ENCODE assay signal across 14 cellular contexts in genomic region chr7:21971780-21972396, GRCh38. TPM values are rescaled to one million over a fixed set of nuclear protein-coding genes. Genes with fewer than 3 reads are reported as not detected.
DNase-seq lines count a peak whose midpoint lies in the region; ATAC-seq, FAIRE-seq and TF ChIP-seq lines count a peak whose summit lies in the region.
"Had no signal": no experiment of that assay in that cellular context is flagged by ENCODE, and none has a peak within 500 bp of the region (broad histone marks: within the 10 kb centered on the region; RNA-seq: fewer than 3 reads in every experiment).

No MANE protein-coding gene starts in this region.

- H3K36me3 ChIP-seq in Loucy (ENCODE audit: insufficient read depth, low read length): no peaks in the 10 kb centered on the region
- no peaks in the 10 kb centered on the region for H3K36me3 ChIP-seq in H1 (ENCODE audit: control insufficient read depth in 2 of 4, insufficient read depth in 4 of 4, low read length in 3 of 4)
- H3K36me3 ChIP-seq in neural progenitor cell: no peaks in the 10 kb centered on the region

- peak; percentile 37 for DNase-seq in H4 (ENCODE audit: low spot score)
- peak in 1 of 2 experiments; percentile 54 for DNase-seq in H1 (ENCODE audit: low read depth in 1 of 2, low spot score in 2 of 2)
- no peak for DNase-seq in neural progenitor cell (ENCODE audit: low spot score)
- no peak for DNase-seq in frontal cortex (ENCODE audit: low spot score in 2 of 2)
- DNase-seq in left cardiac atrium: no peak
- DNase-seq in amniotic stem cell (lab: John Stamatoyannopoulos, UW): no peak
- DNase-seq: CD8-positive, alpha-beta memory T cell; NCI-H1417; NCI-H2029 treated with DMSO at 0.1 percent for 48 hours; NCI-H510A; SIG-M5 had no signal

- CTCF ChIA-PET in H1 (lab: Charles Lee; ENCODE audit: partially characterized antibody): interaction anchor here (0.6 to 1.5 kb wide), 2 partner anchors 9 to 609 kb away, joined by 4 read pairs; no protein-coding TSS in a partner anchor

- no peak for TF ChIP-seq RAD21 in H1 (IDR thresholded peaks at IDR 0.05 in 1 of 2, conservative IDR thresholded peaks at IDR 0.05 in 1 of 2; ENCODE audit: low read depth in 2 of 2, low read length in 2 of 2)

- peak overlapping the region; percentile 73 for H4K5ac ChIP-seq in H1 (ENCODE audit: insufficient read length, low read depth, low read length)

- H3K4me1 ChIP-seq in Loucy (ENCODE audit: insufficient read depth, low read length, poor library complexity, severe bottlenecking) (peaks cover 41% of the 10 kb centered on the region), H1 (replicated peaks in 1 of 4; ENCODE audit: control insufficient read depth in 3 of 4, insufficient read depth in 4 of 4, low read length in 3 of 4) (peaks cover 0 to 7% (median 4%) of the 10 kb centered on the region in 4 experiments; a peak in 5 of 7 replicates), neural progenitor cell (no peaks in the 10 kb centered on the region)

- H3K79me1 ChIP-seq in H1 (ENCODE audit: low read depth, low read length): no peaks in the 10 kb centered on the region

- no peak overlapping the region for H3K27ac Mint-ChIP-seq in neural progenitor cell
- H3K27ac Mint-ChIP-seq: CD8-positive, alpha-beta memory T cell had no signal

- WGBS in H1 (ENCODE audit: extremely low coverage in 1 of 2, insufficient coverage in 1 of 2, insufficient read length in 1 of 2, insufficient replicate concordance in 2 of 2, low coverage in 1 of 2, low lambda C conversion rate in 2 of 2, missing lambda C conversion rate in 1 of 2), 2 experiments: 84% methylated on average over 6 of the region's 6 CpGs; no CpG with 5 or more reads in 1 of the 2 experiments

- no peak overlapping the region for H3K4ac ChIP-seq in H1 (replicated peaks; ENCODE audit: insufficient read length, low read depth, low read length)

- FAIRE-seq in H1 (lab: Jason Lieb, UNC): no peak
- FAIRE-seq in frontal cortex (lab: Jason Lieb, UNC): no peak
- FAIRE-seq: RCC 7860 had no signal

- H3K23me2 ChIP-seq in H1 (ENCODE audit: low read depth, low read length): no peaks in the 10 kb centered on the region

- H3K27me3 ChIP-seq in Loucy (ENCODE audit: insufficient read depth, low read length, poor library complexity, severe bottlenecking): no peaks in the 10 kb centered on the region
- H3K27me3 ChIP-seq in H1 (replicated peaks in 1 of 4; ENCODE audit: control insufficient read depth in 3 of 4, extremely low read depth in 1 of 4, insufficient read depth in 3 of 4, low read length in 3 of 4): no peaks in the 10 kb centered on the region
- H3K27me3 ChIP-seq in neural progenitor cell: no peaks in the 10 kb centered on the region

- H2BK120ac ChIP-seq in H1 (replicated peaks; ENCODE audit: low read depth, low read length): no peak overlapping the region

- no peak overlapping the region for H4K91ac ChIP-seq in H1 (replicated peaks; ENCODE audit: insufficient read length, low read length)

- H2BK5ac ChIP-seq in H1 (ENCODE audit: low read depth, low read length): peak overlapping the region; percentile 20; the same call in 1 of the 2 replicates

- H4K20me1 ChIP-seq in Loucy (ENCODE audit: insufficient read depth, low read length, poor library complexity, severe bottlenecking): no peaks in the 10 kb centered on the region
- no peaks in the 10 kb centered on the region for H4K20me1 ChIP-seq in H1 (replicated peaks in 1 of 2; ENCODE audit: control insufficient read depth in 1 of 2, insufficient read depth in 2 of 2, low read length in 2 of 2)
- H4K20me1 ChIP-seq in neural progenitor cell (ENCODE audit: low read depth): no peaks in the 10 kb centered on the region

- H3K79me2 ChIP-seq in Loucy (ENCODE audit: insufficient read depth, low read length) (no peaks in the 10 kb centered on the region), H1 (ENCODE audit: control insufficient read depth in 1 of 2, insufficient read depth in 2 of 2, low read length in 2 of 2) (no peaks in the 10 kb centered on the region), neural progenitor cell (ENCODE audit: low read depth) (no peaks in the 10 kb centered on the region)

- no peak for ATAC-seq in left cardiac atrium

- H3F3A ChIP-seq in Loucy (ENCODE audit: low read depth) (no peaks in the 10 kb centered on the region; the same call in 1 of the 2 replicates), neural progenitor cell (ENCODE audit: low read depth) (no peaks in the 10 kb centered on the region)

- H2AFZ ChIP-seq in Loucy (ENCODE audit: low read length) (peak overlapping the region; percentile 77), H1 (ENCODE audit: low read length) (peak overlapping the region; percentile 99; the same call in 1 of the 2 replicates), neural progenitor cell (replicated peaks) (peak overlapping the region; percentile 94)

- H3K36me3 Mint-ChIP-seq in neural progenitor cell: no peaks in the 10 kb centered on the region
- H3K36me3 Mint-ChIP-seq: CD8-positive, alpha-beta memory T cell had no signal

- no peaks in the 10 kb centered on the region for H3K9me2 ChIP-seq in Loucy (replicated peaks; ENCODE audit: low read depth, low read length)

- intact Hi-C loops in left cardiac atrium (cut with DNase I): no loop called here

- H3K4me3 ChIP-seq in Loucy (ENCODE audit: low read length, poor library complexity, severe bottlenecking) (peak overlapping the region; percentile 51), H1 (ENCODE audit: extremely low read depth in 1 of 4, insufficient read depth in 2 of 4, low read depth in 3 of 4, low read length in 4 of 4) (no peak overlapping the region), neural progenitor cell (no peak overlapping the region)

- H3K4me2 ChIP-seq in Loucy (ENCODE audit: low read depth, low read length, poor library complexity, severe bottlenecking) (peak overlapping the region; percentile 63), H1 (ENCODE audit: insufficient read depth in 1 of 2, low read depth in 2 of 2, low read length in 2 of 2) (peak overlapping the region in 1 of 2 experiments; percentile 43; a peak in 1 of 4 replicates), neural progenitor cell (no peak overlapping the region)

- H3K9ac ChIP-seq in Loucy (ENCODE audit: low read depth, low read length, poor library complexity, severe bottlenecking) (peak overlapping the region; percentile 44), H1 (replicated peaks in 1 of 4; ENCODE audit: extremely low read depth in 1 of 4, low read depth in 3 of 4, low read length in 3 of 4) (no peak overlapping the region), neural progenitor cell (no peak overlapping the region)

- H2BK20ac ChIP-seq in H1 (ENCODE audit: low read length): no peak overlapping the region

- H2AK5ac ChIP-seq in H1 (ENCODE audit: low read depth, low read length): no peak overlapping the region

- 0 out of 2 replicates have a peak, but pooled peaks cover 5% of the 10 kb centered on the region for H3K9me3 ChIP-seq in Loucy (ENCODE audit: insufficient read depth, low read depth, low read length)
- no peaks in the 10 kb centered on the region for H3K9me3 ChIP-seq in H1 (ENCODE audit: insufficient read depth in 2 of 2, low read depth in 1 of 2, low read length in 1 of 2)
- H3K9me3 ChIP-seq in neural progenitor cell (ENCODE audit: low read depth): no peaks in the 10 kb centered on the region

- H2BK12ac ChIP-seq in H1 (ENCODE audit: low read depth, low read length): no peak overlapping the region

- no peak overlapping the region for H3K56ac ChIP-seq in H1 (replicated peaks; ENCODE audit: insufficient read length, low read depth, low read length)

- TF ChIP-seq EP300 in H1 (IDR thresholded peaks at IDR 0.05; ENCODE audit: borderline replicate concordance in 1 of 2, low read depth in 2 of 2, low read length in 2 of 2): no peak

- H3K14ac ChIP-seq in H1 (ENCODE audit: insufficient read length): no peak overlapping the region

- H3K18ac ChIP-seq in H1 (ENCODE audit: extremely low read depth, low read length): peak overlapping the region; percentile 97; the same call in 1 of the 2 replicates

- H3K4me1 Mint-ChIP-seq in neural progenitor cell: no peaks in the 10 kb centered on the region

- H3K23ac ChIP-seq in H1 (ENCODE audit: insufficient read length): no peak overlapping the region

- no peaks in the 10 kb centered on the region for H3K9me3 Mint-ChIP-seq in neural progenitor cell
- H3K9me3 Mint-ChIP-seq: CD8-positive, alpha-beta memory T cell had no signal

- no peak overlapping the region for H3K4me3 Mint-ChIP-seq in neural progenitor cell
- H3K4me3 Mint-ChIP-seq: CD8-positive, alpha-beta memory T cell had no signal

- H2BK15ac ChIP-seq in H1 (ENCODE audit: low read length): no peak overlapping the region

- H3K27ac ChIP-seq in H1 (ENCODE audit: low read depth, low read length): peak overlapping the region; percentile 68; the same call in 1 of the 2 replicates
- H3K27ac ChIP-seq in neural progenitor cell: no peak overlapping the region
- H3K27ac ChIP-seq: HL-60 had no signal

- TF ChIP-seq POLR2A in H1 (IDR thresholded peaks at IDR 0.05; ENCODE audit: control extremely low read depth in 1 of 2, low read depth in 2 of 2, low read length in 2 of 2): no peak

- peak overlapping the region; percentile 60; the same call in 1 of the 2 replicates for H4K8ac ChIP-seq in H1 (ENCODE audit: extremely low read depth, insufficient read depth, low read length)

- H3K27me3 Mint-ChIP-seq in neural progenitor cell (ENCODE audit: insufficient read depth, low read depth): peaks cover 4% of the 10 kb centered on the region

- TF ChIP-seq CTCF in Loucy (conservative IDR thresholded peaks at IDR 0.05; ENCODE audit: low read length) (no peak), H1 (IDR thresholded peaks at IDR 0.05; ENCODE audit: control extremely low read depth in 1 of 3, insufficient read depth in 1 of 3, low read depth in 1 of 3, low read length in 3 of 3) (no peak), neural progenitor cell (IDR thresholded peaks at IDR 0.05) (no peak)

- POLR2A ChIA-PET in H1 (lab: Charles Lee; ENCODE audit: partially characterized antibody): interaction anchor here (0.7 to 1.4 kb wide), 3 partner anchors 9 to 28 kb away, joined by 4 to 13 read pairs (median 5); partner anchors contain the start of gene CDCA7L

TF ChIP-seq in H1, 55 proteins besides CTCF, POLR2A, EP300 and RAD21 (continues in another document):
- TF ChIP-seq GABPA (IDR thresholded peaks at IDR 0.05; ENCODE audit: borderline replicate concordance, insufficient read depth, low read length) (no peak), TAF7 (optimal IDR thresholded peaks at IDR 0.05; ENCODE audit: borderline replicate concordance, low read depth, low read length) (no peak)

RNA-seq across cellular contexts. Expression of gene CDCA7L, which starts 26.2 kb away (rescaled TPM):
- 109 and 114 TPM in 2 replicates for total RNA-seq in H4 (2014; rRNA removed; shearing (Covaris generic))
- total RNA-seq in H1 (2021; fragmentation: NEBNext Ultra II Directional; extraction: Animal tissue kit (Norgen Biotek cat#: 25700)): 166 and 168 TPM in 2 replicates
- 78.6 and 93.8 TPM in 2 replicates for polyA plus RNA-seq in H1 (2011; rRNA removed)
- polyA plus RNA-seq in H1 (2011; cell fraction: cytosol; rRNA removed): 113 TPM
- polyA plus RNA-seq in H1 (2011; cell fraction: nucleus; rRNA removed): 105 TPM
- 105 to 144 TPM (median 112 TPM) in 4 replicates for polyA plus RNA-seq in H1 (2012, experiment 1 of 2)
- polyA plus RNA-seq in H1 (2012, experiment 2 of 2): 28.7 TPM
- 90.9 TPM for polyA plus RNA-seq in H1 (2013, experiment 1 of 2)
- 87.9 TPM for polyA plus RNA-seq in H1 (2013, experiment 2 of 2)
- polyA minus RNA-seq in H1 (2011; rRNA and poly(A)+ RNA removed): 141 and 202 TPM in 2 replicates
- polyA minus RNA-seq in H1 (2011; cell fraction: cytosol; rRNA and poly(A)+ RNA removed): 86.8 TPM
- polyA minus RNA-seq in H1 (2011; cell fraction: nucleus; rRNA and poly(A)+ RNA removed): 181 TPM
- total RNA-seq in neural progenitor cell (ENCODE audit: low replicate concordance) (39.9 and 49.2 TPM in 2 replicates), frontal cortex (31.4 TPM), left cardiac atrium (10 to 100 TPM; 23.9 to 55.7 TPM)
